8 cellular contexts compared by ENCODE assay signal in the genomic region with DNA sequence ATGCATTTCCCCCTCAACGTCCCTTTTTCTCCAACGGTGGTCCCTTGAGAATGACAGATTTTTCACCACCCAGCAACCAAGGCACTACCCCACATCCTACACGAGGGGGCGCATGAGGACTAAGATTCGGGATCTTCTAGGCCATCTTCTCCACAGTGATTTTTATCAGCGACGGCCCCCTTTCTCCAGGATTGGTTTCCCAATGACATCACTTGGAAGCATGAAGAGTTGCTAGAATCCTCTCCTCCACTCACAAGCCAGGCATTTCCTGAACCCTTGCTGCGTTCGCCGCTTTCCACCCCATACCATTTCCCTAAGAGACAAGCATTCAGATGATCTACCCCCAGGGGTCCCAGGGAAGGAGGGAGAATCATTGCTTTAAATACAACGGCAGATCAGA.
DNase-seq lines count a peak whose midpoint lies in the region; ATAC-seq and TF ChIP-seq lines count a peak whose summit lies in the region.

No MANE protein-coding gene starts in this region.

- no peaks in the 10 kb centered on the region for H3K9me3 ChIP-seq in CD8-positive, alpha-beta T cell (ENCODE audit: low read length)
- H3K9me3 ChIP-seq in SJSA1 (replicated peaks), result no peaks in the 10 kb centered on the region
- H3K9me3 ChIP-seq in upper lobe of right lung, result no peaks in the 10 kb centered on the region

- no peak overlapping the region for H3K4me3 ChIP-seq in CD8-positive, alpha-beta T cell (ENCODE audit: low read depth, low read length)
- H3K4me3 ChIP-seq in SJSA1 (no peak overlapping the region), upper lobe of right lung (no peak overlapping the region)

- H3K4me1 ChIP-seq in CD8-positive, alpha-beta T cell (ENCODE audit: insufficient read depth, low read length), result peaks cover 4% of the 10 kb centered on the region
- no peaks in the 10 kb centered on the region for H3K4me1 ChIP-seq in SJSA1 (replicated peaks)
- peaks cover 10% of the 10 kb centered on the region for H3K4me1 ChIP-seq in upper lobe of right lung

- H3K27ac ChIP-seq in CD8-positive, alpha-beta T cell (ENCODE audit: low read depth, low read length), result no peak overlapping the region
- no peak overlapping the region for H3K27ac ChIP-seq in SJSA1
- no peak overlapping the region for H3K27ac ChIP-seq in upper lobe of right lung

- H3K27me3 Mint-ChIP-seq in CD8-positive, alpha-beta T cell (ENCODE audit: low read depth), result no peaks in the 10 kb centered on the region
- no peaks in the 10 kb centered on the region for H3K27me3 Mint-ChIP-seq in activated naive CD4-positive, alpha-beta T cell treated with anti-CD3 and anti-CD28 coated beads, Interleukin-2, amount 10 ng/mL, durations not matched to agents 7 days and 5 days

- in situ Hi-C loops in KBM-7 (cut with MboI; ENCODE audit: low pct_unique_long_range_greater_than_20kb, low sequenced_read_pairs), result no loop called here

- peak; percentile 47 to 82 (median 65) for DNase-seq in CD8-positive, alpha-beta T cell
- DNase-seq in KBM-7, result peak; percentile 61
- peak; percentile 63 to 73 for DNase-seq in SJSA1 (ENCODE audit: low read depth in 1 of 2, low spot score in 2 of 2)
- DNase-seq in activated naive CD4-positive, alpha-beta T cell treated with anti-CD3 and anti-CD28 coated beads, Interleukin-2, amount 10 ng/mL, durations not matched to agents 7 days and 5 days, result peak; percentile 72
- DNase-seq in head of caudate nucleus, result peak; percentile 41 to 92 (median 74)
- peak in 8 of 10 donors; percentile 58 to 91 (median 72) for DNase-seq in posterior cingulate gyrus
- DNase-seq in upper lobe of right lung, result peak; percentile 65

- H3K9me3 Mint-ChIP-seq in CD8-positive, alpha-beta T cell, result no peaks in the 10 kb centered on the region
- no peaks in the 10 kb centered on the region for H3K9me3 Mint-ChIP-seq in activated naive CD4-positive, alpha-beta T cell treated with anti-CD3 and anti-CD28 coated beads, Interleukin-2, amount 10 ng/mL, durations not matched to agents 7 days and 5 days

- peak; percentile 90 for TF ChIP-seq CTCF in CD8-positive, alpha-beta T cell (IDR thresholded peaks at IDR 0.05)
- peak; percentile 92 for TF ChIP-seq CTCF in upper lobe of right lung (IDR thresholded peaks at IDR 0.05)

- no peaks in the 10 kb centered on the region for H3K36me3 Mint-ChIP-seq in CD8-positive, alpha-beta T cell
- H3K36me3 Mint-ChIP-seq in activated naive CD4-positive, alpha-beta T cell treated with anti-CD3 and anti-CD28 coated beads, Interleukin-2, amount 10 ng/mL, durations not matched to agents 7 days and 5 days, result no peaks in the 10 kb centered on the region

- H3K36me3 ChIP-seq in CD8-positive, alpha-beta T cell (ENCODE audit: insufficient read depth, low read length), result no peaks in the 10 kb centered on the region
- no peaks in the 10 kb centered on the region for H3K36me3 ChIP-seq in SJSA1
- no peaks in the 10 kb centered on the region for H3K36me3 ChIP-seq in upper lobe of right lung

- POLR2A ChIA-PET in CD8-positive, alpha-beta T cell (lab: Charles Lee), result interaction anchor here (0.8 kb wide), 1 partner anchor 254 kb away, joined by 3 read pairs; no protein-coding TSS in a partner anchor

- H3K4me1 Mint-ChIP-seq in CD8-positive, alpha-beta T cell (ENCODE audit: low read depth), result peaks cover 6% of the 10 kb centered on the region
- peaks cover 10% of the 10 kb centered on the region for H3K4me1 Mint-ChIP-seq in activated naive CD4-positive, alpha-beta T cell treated with anti-CD3 and anti-CD28 coated beads, Interleukin-2, amount 10 ng/mL, durations not matched to agents 7 days and 5 days

- H3K27ac Mint-ChIP-seq in CD8-positive, alpha-beta T cell, result no peak overlapping the region
- H3K27ac Mint-ChIP-seq in activated naive CD4-positive, alpha-beta T cell treated with anti-CD3 and anti-CD28 coated beads, Interleukin-2, amount 10 ng/mL, durations not matched to agents 7 days and 5 days, result no peak overlapping the region

- intact Hi-C loops in CD8-positive, alpha-beta T cell (cut with DNase I, micrococcal nuclease), result loop anchor here (1.0 to 5.0 kb wide), 13 partner anchors 127 to 1319 kb away; no protein-coding TSS in a partner anchor
- intact Hi-C loops in head of caudate nucleus (cut with DNase I), result loop anchor here (5.0 to 10.0 kb wide), 4 partner anchors 182 to 734 kb away; partner anchors contain the start of gene HIVEP2
- intact Hi-C loops in posterior cingulate gyrus (cut with DNase I), result loop anchor here (2.0 to 10.0 kb wide), 4 partner anchors 192 to 736 kb away; no protein-coding TSS in a partner anchor
- intact Hi-C loops in upper lobe of right lung (cut with DNase I), result loop anchor here (10.0 kb wide), 2 partner anchors 332 to 722 kb away; no protein-coding TSS in a partner anchor

- no peak overlapping the region for H3K4me3 Mint-ChIP-seq in CD8-positive, alpha-beta T cell
- H3K4me3 Mint-ChIP-seq in activated naive CD4-positive, alpha-beta T cell treated with anti-CD3 and anti-CD28 coated beads, Interleukin-2, amount 10 ng/mL, durations not matched to agents 7 days and 5 days, result no peak overlapping the region

- CTCF ChIA-PET in CD8-positive, alpha-beta T cell (lab: Charles Lee), result interaction anchor here (0.6 to 3.0 kb wide), 55 partner anchors 8 to 1321 kb away, joined by 3 to 63 read pairs (median 4); no protein-coding TSS in a partner anchor
- CTCF ChIA-PET in activated naive CD4-positive, alpha-beta T cell treated with anti-CD3 and anti-CD28 coated beads, Interleukin-2, amount 10 ng/mL, durations not matched to agents 7 days and 5 days (lab: Charles Lee), result interaction anchor here (0.8 to 3.2 kb wide), 40 partner anchors 8 to 734 kb away, joined by 3 to 55 read pairs (median 4); no protein-coding TSS in a partner anchor

- ATAC-seq in CD8-positive, alpha-beta T cell, result peak; percentile 88
- peak; percentile 69 for ATAC-seq in GM19463 (IDR thresholded peaks at IDR 0.05; ENCODE audit: unreplicated experiment)
- ATAC-seq in upper lobe of right lung, result peak; percentile 87

- H3K27me3 ChIP-seq in CD8-positive, alpha-beta T cell (ENCODE audit: insufficient read depth, low read length), result no peaks in the 10 kb centered on the region
- H3K27me3 ChIP-seq in SJSA1 (replicated peaks) (no peaks in the 10 kb centered on the region), upper lobe of right lung (no peaks in the 10 kb centered on the region)
